In the genomic region with DNA sequence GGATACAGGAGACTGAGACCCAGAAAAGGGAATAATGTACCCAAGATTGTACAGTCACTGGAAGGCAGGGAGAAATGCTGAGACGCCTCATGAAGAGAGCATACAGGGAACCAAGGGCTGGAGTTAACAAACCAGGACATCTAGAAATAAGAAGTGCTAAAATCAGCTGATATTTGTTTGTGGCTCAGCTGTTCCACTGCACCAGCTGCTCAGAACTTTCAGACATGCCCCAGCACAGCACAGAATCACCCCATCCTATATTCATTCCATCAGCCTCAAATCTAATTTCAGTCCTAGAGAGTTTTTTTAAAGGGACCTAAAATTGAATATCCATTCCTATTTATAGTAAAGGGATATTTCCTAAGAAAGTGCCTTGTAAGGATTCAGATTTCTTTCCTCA, we compare ENCODE assay signal across 21 cellular contexts.
"Had no signal": no experiment of that assay in that cellular context is flagged by ENCODE, and none has a peak within 500 bp of the region (broad histone marks: within the 10 kb centered on the region; RNA-seq: fewer than 3 reads in every experiment).

No MANE protein-coding gene starts in this region.

- H3K27ac ChIP-seq: coronary artery, esophagus squamous epithelium, gastrocnemius medialis, lower lobe of right lung had no signal

- H3K4me3 ChIP-seq: coronary artery, dorsolateral prefrontal cortex, esophagus squamous epithelium, gastrocnemius medialis, heart right ventricle, lower lobe of right lung, mucosa of descending colon had no signal

- H3K36me3 ChIP-seq: esophagus squamous epithelium, gastrocnemius medialis, heart right ventricle, lower lobe of right lung had no signal

- H3K27me3 ChIP-seq: esophagus squamous epithelium, heart right ventricle had no signal

- DNase-seq: dermis blood vessel endothelial cell; effector CD4-positive, alpha-beta T cell; effector memory CD4-positive, alpha-beta T cell; esophagus squamous epithelium; foreskin fibroblast; foreskin melanocyte; gastrocnemius medialis; glutamatergic neuron; head of caudate nucleus; heart right ventricle; hippocampal formation; kidney glomerular epithelial cell; left colon; left ventricle myocardium superior; lower lobe of right lung; mesenchymal stem cell; mucosa of descending colon; naive B cell had no signal

- H3K4me1 ChIP-seq: esophagus squamous epithelium, gastrocnemius medialis, lower lobe of right lung had no signal

- ATAC-seq: gastrocnemius medialis, left colon, left lobe of liver, lower lobe of right lung, mucosa of descending colon had no signal

- H3K9me3 ChIP-seq: gastrocnemius medialis, lower lobe of right lung had no signal
